In genomic region chr7:149225106-149225505, GRCh38 we compare ENCODE assay signal across 17 cellular contexts. TPM values are rescaled to one million over a fixed set of nuclear protein-coding genes. Genes with fewer than 3 reads are reported as not detected.
DNase-seq lines count a peak whose midpoint lies in the region; ATAC-seq and TF ChIP-seq lines count a peak whose summit lies in the region.
"Had no signal": no experiment of that assay in that cellular context is flagged by ENCODE, and none has a peak within 500 bp of the region (broad histone marks: within the 10 kb centered on the region; RNA-seq: fewer than 3 reads in every experiment).

No MANE protein-coding gene starts in this region.

- intact Hi-C loops in Right ventricle myocardium inferior (cut with DNase I) (no loop called here), Right ventricle myocardium superior (cut with DNase I) (no loop called here)
- intact Hi-C loops in naive thymus-derived CD4-positive, alpha-beta T cell (cut with micrococcal nuclease): no loop called here

- DNase-seq in Right ventricle myocardium inferior (ENCODE audit: missing footprints) (peak; percentile 16), Right ventricle myocardium superior (no peak), T-helper 17 cell (no peak), endodermal cell (no peak), NCI-H1694 treated with DMSO at 0.1 percent for 48 hours (lab: John Stamatoyannopoulos, UW) (no peak)
- DNase-seq in stimulated activated effector memory CD8-positive, alpha-beta T cell treated with anti-CD3 and anti-CD28 coated beads, Interleukin-12 subunit alpha, Interleukin-12 subunit beta, amount 100 ng/mL, for 72 hours (ENCODE audit: low spot score in 2 of 2): no peak
- DNase-seq in naive thymus-derived CD4-positive, alpha-beta T cell: no peak
- DNase-seq: 8988T; CD4-positive, alpha-beta memory T cell; DMS153; DMS79; GDM1; GM23248 had no signal

- no peak overlapping the region for H3K27ac ChIP-seq in endodermal cell (ENCODE audit: low read depth, low read length)
- H3K27ac ChIP-seq in naive thymus-derived CD4-positive, alpha-beta T cell (ENCODE audit: low read depth, low read length): no peak overlapping the region
- H3K27ac ChIP-seq: BLaER1, GM23248 had no signal

- H3K36me3 ChIP-seq in endodermal cell (ENCODE audit: control insufficient read depth, insufficient read depth, low read length): peaks cover 14% of the 10 kb centered on the region
- H3K36me3 ChIP-seq in naive thymus-derived CD4-positive, alpha-beta T cell (ENCODE audit: control insufficient read depth in 2 of 3, insufficient read depth in 3 of 3, low read length in 3 of 3): peaks cover 0 to 28% (median 0%) of the 10 kb centered on the region in 3 experiments

- H3K4me3 Mint-ChIP-seq in T-helper 17 cell (peak overlapping the region; percentile 52), endodermal cell (no peak overlapping the region)
- H3K4me3 Mint-ChIP-seq in stimulated activated effector memory CD8-positive, alpha-beta T cell treated with anti-CD3 and anti-CD28 coated beads, Interleukin-12 subunit alpha, Interleukin-12 subunit beta, amount 100 ng/mL, for 72 hours: no peak overlapping the region
- H3K4me3 Mint-ChIP-seq in naive thymus-derived CD4-positive, alpha-beta T cell: no peak overlapping the region
- H3K4me3 Mint-ChIP-seq: CD14-positive monocyte; CD4-positive, alpha-beta memory T cell had no signal

- 98% methylated on average over 9 to 19 of the region's 19 CpGs for WGBS in endodermal cell (ENCODE audit: insufficient coverage in 1 of 2, insufficient read length in 1 of 2), 2 experiments

- peaks cover 2% of the 10 kb centered on the region for H3K36me3 Mint-ChIP-seq in T-helper 17 cell (ENCODE audit: low read depth)
- peaks cover 38% of the 10 kb centered on the region for H3K36me3 Mint-ChIP-seq in endodermal cell (ENCODE audit: low read depth)
- peaks cover 71% of the 10 kb centered on the region for H3K36me3 Mint-ChIP-seq in stimulated activated effector memory CD8-positive, alpha-beta T cell treated with anti-CD3 and anti-CD28 coated beads, Interleukin-12 subunit alpha, Interleukin-12 subunit beta, amount 100 ng/mL, for 72 hours
- H3K36me3 Mint-ChIP-seq in naive thymus-derived CD4-positive, alpha-beta T cell: peaks cover 3 to 23% (median 10%) of the 10 kb centered on the region in 5 donors

- H3K9me3 ChIP-seq in T-helper 17 cell (ENCODE audit: control insufficient read depth, low read length, poor library complexity, severe bottlenecking) (no peaks in the 10 kb centered on the region), endodermal cell (ENCODE audit: control insufficient read depth, low read length) (no peaks in the 10 kb centered on the region)
- no peaks in the 10 kb centered on the region for H3K9me3 ChIP-seq in naive thymus-derived CD4-positive, alpha-beta T cell (ENCODE audit: control insufficient read depth in 2 of 3, low read length in 3 of 3)
- H3K9me3 ChIP-seq: BLaER1, HAP-1 had no signal

- ATAC-seq in Right ventricle myocardium inferior (no peak), Right ventricle myocardium superior (ENCODE audit: poor library complexity) (no peak), T-helper 17 cell (no peak), GM18907 (IDR thresholded peaks at IDR 0.05; ENCODE audit: unreplicated experiment) (no peak)
- no peak for ATAC-seq in stimulated activated effector memory CD8-positive, alpha-beta T cell treated with anti-CD3 and anti-CD28 coated beads, Interleukin-12 subunit alpha, Interleukin-12 subunit beta, amount 100 ng/mL, for 72 hours
- no peak for ATAC-seq in naive thymus-derived CD4-positive, alpha-beta T cell

- CTCF ChIA-PET in naive thymus-derived CD4-positive, alpha-beta T cell (lab: Charles Lee): no interaction called here

- POLR2A ChIA-PET in naive thymus-derived CD4-positive, alpha-beta T cell (lab: Charles Lee): no interaction called here

- no peak overlapping the region for H3K27ac Mint-ChIP-seq in T-helper 17 cell
- peak overlapping the region; percentile 19 for H3K27ac Mint-ChIP-seq in endodermal cell
- H3K27ac Mint-ChIP-seq in stimulated activated effector memory CD8-positive, alpha-beta T cell treated with anti-CD3 and anti-CD28 coated beads, Interleukin-12 subunit alpha, Interleukin-12 subunit beta, amount 100 ng/mL, for 72 hours: peak overlapping the region; percentile 87
- H3K27ac Mint-ChIP-seq in naive thymus-derived CD4-positive, alpha-beta T cell: no peak overlapping the region
- H3K27ac Mint-ChIP-seq: CD14-positive monocyte; CD4-positive, alpha-beta memory T cell had no signal

- H3K4me1 Mint-ChIP-seq in T-helper 17 cell: peaks cover 11% of the 10 kb centered on the region
- H3K4me1 Mint-ChIP-seq in endodermal cell: no peaks in the 10 kb centered on the region
- H3K4me1 Mint-ChIP-seq in stimulated activated effector memory CD8-positive, alpha-beta T cell treated with anti-CD3 and anti-CD28 coated beads, Interleukin-12 subunit alpha, Interleukin-12 subunit beta, amount 100 ng/mL, for 72 hours: peaks cover 16% of the 10 kb centered on the region
- peaks cover 0 to 7% (median 0%) of the 10 kb centered on the region in 7 donors for H3K4me1 Mint-ChIP-seq in naive thymus-derived CD4-positive, alpha-beta T cell

- no peaks in the 10 kb centered on the region for H3K27me3 ChIP-seq in endodermal cell (ENCODE audit: control insufficient read depth, insufficient read depth, low read length, poor library complexity, severe bottlenecking)
- H3K27me3 ChIP-seq in naive thymus-derived CD4-positive, alpha-beta T cell (ENCODE audit: control insufficient read depth in 2 of 2, insufficient read depth in 2 of 2, low read length in 2 of 2): no peaks in the 10 kb centered on the region
- H3K27me3 ChIP-seq: BLaER1 had no signal

- H3K27me3 Mint-ChIP-seq in T-helper 17 cell (peaks cover 5% of the 10 kb centered on the region), endodermal cell (ENCODE audit: insufficient read depth) (no peaks in the 10 kb centered on the region)
- no peaks in the 10 kb centered on the region for H3K27me3 Mint-ChIP-seq in naive thymus-derived CD4-positive, alpha-beta T cell
- H3K27me3 Mint-ChIP-seq: CD4-positive, alpha-beta memory T cell had no signal

- H3K9ac ChIP-seq in endodermal cell (ENCODE audit: extremely low read depth, low read length, poor library complexity, severe bottlenecking): no peak overlapping the region
- H3K9ac ChIP-seq: BLaER1, GM23248 had no signal

- TF ChIP-seq CTCF in endodermal cell (conservative IDR thresholded peaks at IDR 0.05): no peak

- no peaks in the 10 kb centered on the region for H3K9me3 Mint-ChIP-seq in endodermal cell
- no peaks in the 10 kb centered on the region for H3K9me3 Mint-ChIP-seq in stimulated activated effector memory CD8-positive, alpha-beta T cell treated with anti-CD3 and anti-CD28 coated beads, Interleukin-12 subunit alpha, Interleukin-12 subunit beta, amount 100 ng/mL, for 72 hours
- H3K9me3 Mint-ChIP-seq in naive thymus-derived CD4-positive, alpha-beta T cell: peaks cover 0 to 3% (median 0%) of the 10 kb centered on the region in 11 donors
- H3K9me3 Mint-ChIP-seq: CD4-positive, alpha-beta memory T cell had no signal

- no peaks in the 10 kb centered on the region for H3K4me1 ChIP-seq in endodermal cell (ENCODE audit: control insufficient read depth, insufficient read depth, low read length)
- H3K4me1 ChIP-seq in naive thymus-derived CD4-positive, alpha-beta T cell (ENCODE audit: control insufficient read depth in 2 of 2, insufficient read depth in 2 of 2, low read length in 2 of 2): no peaks in the 10 kb centered on the region
- H3K4me1 ChIP-seq: HAP-1 had no signal

- no peak overlapping the region for H3K4me3 ChIP-seq in endodermal cell (ENCODE audit: low read length)
- no peak overlapping the region for H3K4me3 ChIP-seq in naive thymus-derived CD4-positive, alpha-beta T cell (ENCODE audit: low read length)
- H3K4me3 ChIP-seq: BLaER1, GM23248, HAP-1 had no signal

RNA-seq across cellular contexts. Expression of gene ZNF212, which starts 14.3 kb away (rescaled TPM):
- 4.8 TPM for total RNA-seq in Right ventricle myocardium inferior
- total RNA-seq in Right ventricle myocardium superior: 5.5 TPM
- total RNA-seq in T-helper 17 cell: 10 to 100 TPM; 12.1 to 15.3 TPM
- total RNA-seq in endodermal cell: 10 to 100 TPM; 15.8 to 17.6 TPM
- 12.5 TPM for polyA plus RNA-seq in endodermal cell (2013, experiment 1 of 2)
- 12.9 TPM for polyA plus RNA-seq in endodermal cell (2013, experiment 2 of 2)
- 10 to 100 TPM; 10.4 to 20.6 (median 13.3) TPM for total RNA-seq in naive thymus-derived CD4-positive, alpha-beta T cell
- 10 to 100 TPM in 1 of 2 donors, 1 to 10 TPM in 1; 5.9 to 11.4 TPM for polyA plus RNA-seq in naive thymus-derived CD4-positive, alpha-beta T cell

RNA-seq across cellular contexts. Expression of gene ZNF282, which starts 29.8 kb away (rescaled TPM):
- 13.2 TPM for total RNA-seq in Right ventricle myocardium inferior
- total RNA-seq in Right ventricle myocardium superior: 11.1 TPM
- 10 to 100 TPM; 14.6 to 24.4 TPM for total RNA-seq in T-helper 17 cell
- total RNA-seq in endodermal cell: 10 to 100 TPM; 28.8 to 29.8 TPM
- polyA plus RNA-seq in endodermal cell (2013, experiment 1 of 2): 21.3 TPM
- polyA plus RNA-seq in endodermal cell (2013, experiment 2 of 2): 19.3 TPM
- 10 to 100 TPM; 12.1 to 36.7 (median 15.1) TPM for total RNA-seq in naive thymus-derived CD4-positive, alpha-beta T cell
- polyA plus RNA-seq in naive thymus-derived CD4-positive, alpha-beta T cell: 1 to 10 TPM in 1 of 2 donors, under 1 TPM in 1; 0.83 to 1.1 TPM

RNA-seq across cellular contexts. Expression of gene ZNF783, which starts 36.9 kb away (rescaled TPM):
- total RNA-seq in Right ventricle myocardium inferior (4.3 TPM), Right ventricle myocardium superior (4.0 TPM), T-helper 17 cell (10 to 100 TPM; 29.0 to 31.4 TPM), endodermal cell (10 to 100 TPM; 12.1 to 13.2 TPM)
- 9.0 TPM for polyA plus RNA-seq in endodermal cell (2013, experiment 1 of 2)
- polyA plus RNA-seq in endodermal cell (2013, experiment 2 of 2): 6.3 TPM
- total RNA-seq in naive thymus-derived CD4-positive, alpha-beta T cell: 10 to 100 TPM; 23.3 to 49.2 (median 36.0) TPM
- 1 to 10 TPM; 6.2 to 9.7 TPM for polyA plus RNA-seq in naive thymus-derived CD4-positive, alpha-beta T cell

Comparison
In these comparisons a context has a peak if more than half of its experiments do, and no peak if none do; other contexts are left out.
1. H3K27ac Mint-ChIP-seq: peak in endodermal cell (single experiment) and stimulated activated effector memory CD8-positive, alpha-beta T cell treated with anti-CD3 and anti-CD28 coated beads, Interleukin-12 subunit alpha, Interleukin-12 subunit beta, amount 100 ng/mL, for 72 hours (single experiment); none in T-helper 17 cell (single experiment) and naive thymus-derived CD4-positive, alpha-beta T cell (0 of 9).